ENCODE assay signal across 13 cellular contexts in genomic region chr18:44819944-44820510, GRCh38.
DNase-seq lines count a peak whose midpoint lies in the region; ATAC-seq and TF ChIP-seq lines count a peak whose summit lies in the region.
"Had no signal": no experiment of that assay in that cellular context is flagged by ENCODE, and none has a peak within 500 bp of the region (broad histone marks: within the 10 kb centered on the region; RNA-seq: fewer than 3 reads in every experiment).

No MANE protein-coding gene starts in this region.

- no peaks in the 10 kb centered on the region for H3K36me3 ChIP-seq in SK-N-SH (replicated peaks in 1 of 2; ENCODE audit: control insufficient read depth in 1 of 2, insufficient read depth in 2 of 2, low read length in 1 of 2)
- H3K36me3 ChIP-seq in neuronal stem cell (replicated peaks in 1 of 2; ENCODE audit: control insufficient read depth in 2 of 2, insufficient read depth in 2 of 2, low read length in 2 of 2): no peaks in the 10 kb centered on the region
- H3K36me3 ChIP-seq in osteoblast (ENCODE audit: insufficient read depth, low read length): no peaks in the 10 kb centered on the region
- H3K36me3 ChIP-seq in transverse colon: no peaks in the 10 kb centered on the region
- H3K36me3 ChIP-seq: neural progenitor cell had no signal

- no peak overlapping the region for H3K23ac ChIP-seq in neuronal stem cell (ENCODE audit: low read depth, low read length, poor library complexity)

- no peak for ATAC-seq in GM21723 (IDR thresholded peaks at IDR 0.05; ENCODE audit: unreplicated experiment)

- no peaks in the 10 kb centered on the region for H3K9me3 ChIP-seq in SK-N-SH
- no peaks in the 10 kb centered on the region for H3K9me3 ChIP-seq in neuronal stem cell (replicated peaks in 1 of 2; ENCODE audit: control insufficient read depth in 2 of 2, insufficient read depth in 1 of 2, low read depth in 1 of 2, low read length in 2 of 2)
- no peaks in the 10 kb centered on the region for H3K9me3 ChIP-seq in osteoblast (ENCODE audit: low read depth, low read length)
- H3K9me3 ChIP-seq in transverse colon: no peaks in the 10 kb centered on the region

- H4K20me1 ChIP-seq in SK-N-SH (ENCODE audit: insufficient read depth): no peaks in the 10 kb centered on the region
- H4K20me1 ChIP-seq in osteoblast (ENCODE audit: insufficient read depth, low read length): no peaks in the 10 kb centered on the region

- no peaks in the 10 kb centered on the region for H3K79me1 ChIP-seq in neuronal stem cell (ENCODE audit: low read depth, low read length)

- WGBS in SK-N-SH (ENCODE audit: low lambda C conversion rate): 100% methylated on average over 2 of the region's 6 CpGs
- no CpG with 5 or more reads among the region's 6 CpGs for WGBS in neuronal stem cell (ENCODE audit: extremely low coverage in 2 of 2, insufficient read length in 2 of 2, insufficient replicate concordance in 1 of 2), 2 donors
- 85 to 89% methylated on average over 3 to 5 of the region's 6 CpGs for WGBS in transverse colon (ENCODE audit: low coverage in 1 of 2), 2 donors

- no peak overlapping the region for H3K14ac ChIP-seq in neuronal stem cell (ENCODE audit: low read length)

- H4K8ac ChIP-seq in neuronal stem cell (ENCODE audit: low read depth, low read length): no peak overlapping the region

- DNase-seq in Daoy (ENCODE audit: low read depth) (peak; percentile 5), SK-N-SH (no peak), head of caudate nucleus (peak in 29 of 42 donors; percentile 9 to 70 (median 37)), neuronal stem cell (ENCODE audit: low spot score) (no peak), osteoblast (ENCODE audit: insufficient read length, low spot score, missing footprints) (no peak), transverse colon (no peak), OCI-M1 (lab: John Stamatoyannopoulos, UW) (no peak)
- DNase-seq: activated naive CD8-positive, alpha-beta T cell treated with anti-CD3 and anti-CD28 coated beads, Interleukin-2, amount 10 ng/mL, durations not matched to agents 7 days and 5 days; H9; NCI-H345; stimulated activated CD4-positive, alpha-beta T cell treated with anti-CD3 and anti-CD28 coated beads, Interleukin-15, amount 100 ng/mL, for 24 hours had no signal

- H3K4me2 ChIP-seq in SK-N-SH (no peak overlapping the region), neuronal stem cell (ENCODE audit: insufficient read depth, low read length, poor library complexity, severe bottlenecking) (no peak overlapping the region), osteoblast (ENCODE audit: insufficient read depth, low read length) (no peak overlapping the region)
- H3K4me2 ChIP-seq: neural progenitor cell had no signal

- H2AK5ac ChIP-seq in neuronal stem cell (ENCODE audit: low read depth, low read length): no peak overlapping the region

- H3K27ac ChIP-seq in SK-N-SH (ENCODE audit: low read depth in 2 of 2, low read length in 1 of 2) (no peak overlapping the region), neuronal stem cell (replicated peaks; ENCODE audit: low read length) (no peak overlapping the region), osteoblast (ENCODE audit: low read depth, low read length) (no peak overlapping the region), transverse colon (peak overlapping the region in 1 of 4 donors; percentile 56)
- H3K27ac ChIP-seq: neural progenitor cell had no signal

- TF ChIP-seq EP300 in SK-N-SH (IDR thresholded peaks at IDR 0.05; ENCODE audit: borderline replicate concordance in 1 of 2, low read depth in 1 of 2, low read length in 1 of 2) (no peak), transverse colon (IDR thresholded peaks at IDR 0.05; ENCODE audit: low read depth) (no peak)

- H3K9me2 ChIP-seq in SK-N-SH: no peaks in the 10 kb centered on the region

- H3K4me1 ChIP-seq in SK-N-SH (ENCODE audit: control insufficient read depth in 1 of 2, insufficient read depth in 2 of 2, low read depth in 1 of 2, low read length in 1 of 2) (peaks cover 5 to 12% of the 10 kb centered on the region in 2 experiments; a peak in 2 of 4 replicates), neuronal stem cell (ENCODE audit: control insufficient read depth in 2 of 2, insufficient read depth in 1 of 2, low read depth in 1 of 2, low read length in 2 of 2) (peaks cover 16 to 24% of the 10 kb centered on the region in 2 donors), osteoblast (ENCODE audit: insufficient read depth, low read length) (peaks cover 3% of the 10 kb centered on the region), transverse colon (peaks cover 15 to 35% (median 20%) of the 10 kb centered on the region in 4 donors)

- in situ Hi-C loops in transverse colon (cut with MboI; ENCODE audit: low pct_ligation_motif_present in 1 of 4, low pct_unique_long_range_greater_than_20kb in 1 of 4, low sequenced_read_pairs in 3 of 4): loop anchor here in 1 of 4 donors (25.0 kb wide), 1 partner anchor 133 kb away; the partner anchor contains the start of gene SETBP1

- TF ChIP-seq RAD21 in SK-N-SH (IDR thresholded peaks at IDR 0.05; ENCODE audit: low read length): no peak

- H2AFZ ChIP-seq in SK-N-SH (ENCODE audit: low read depth) (no peak overlapping the region), neuronal stem cell (ENCODE audit: low read length) (no peak overlapping the region), osteoblast (ENCODE audit: low read length) (no peak overlapping the region)
- H2AFZ ChIP-seq: neural progenitor cell had no signal

- H3K4ac ChIP-seq in neuronal stem cell (ENCODE audit: low read length): no peak overlapping the region

- peak overlapping the region; percentile 79 for H2BK12ac ChIP-seq in neuronal stem cell (ENCODE audit: low read length)

- peaks cover 6% of the 10 kb centered on the region for H3F3A ChIP-seq in SK-N-SH (replicated peaks; ENCODE audit: insufficient read depth)

- H3K18ac ChIP-seq in neuronal stem cell (ENCODE audit: low read length): peak overlapping the region; percentile 68

- H3K27me3 ChIP-seq in SK-N-SH (ENCODE audit: insufficient read depth): no peaks in the 10 kb centered on the region
- no peaks in the 10 kb centered on the region for H3K27me3 ChIP-seq in neuronal stem cell (ENCODE audit: control insufficient read depth in 3 of 3, insufficient read depth in 3 of 3, low read depth in 1 of 3, low read length in 3 of 3)
- H3K27me3 ChIP-seq in osteoblast (ENCODE audit: insufficient read depth, low read length): peaks cover 5% of the 10 kb centered on the region
- no peaks in the 10 kb centered on the region for H3K27me3 ChIP-seq in transverse colon
- H3K27me3 ChIP-seq: neural progenitor cell had no signal

- no peak overlapping the region for H2BK15ac ChIP-seq in neuronal stem cell (ENCODE audit: low read length)

- POLR2A ChIA-PET in SK-N-SH (lab: Yijun Ruan, JAX): no interaction called here

- no peak overlapping the region for H2BK5ac ChIP-seq in neuronal stem cell (ENCODE audit: low read length)

- no peak for TF ChIP-seq CTCF in SK-N-SH (IDR thresholded peaks at IDR 0.05)
- TF ChIP-seq CTCF in osteoblast (IDR thresholded peaks at IDR 0.05; ENCODE audit: extremely low read depth, low read depth, low read length): no peak
- no peak for TF ChIP-seq CTCF in transverse colon (IDR thresholded peaks at IDR 0.05)

- H3K79me2 ChIP-seq in SK-N-SH (ENCODE audit: insufficient read depth): no peaks in the 10 kb centered on the region
- H3K79me2 ChIP-seq in osteoblast (ENCODE audit: insufficient read depth, low read length): no peaks in the 10 kb centered on the region

- H3K4me3 ChIP-seq in SK-N-SH (ENCODE audit: low read depth in 2 of 2, low read length in 1 of 2): no peak overlapping the region
- H3K4me3 ChIP-seq in neuronal stem cell (ENCODE audit: low read length in 2 of 2): no peak overlapping the region
- H3K4me3 ChIP-seq in osteoblast (ENCODE audit: insufficient read depth, low read length): no peak overlapping the region
- H3K4me3 ChIP-seq in transverse colon: no peak overlapping the region
- H3K4me3 ChIP-seq: neural progenitor cell had no signal

- H3K9ac ChIP-seq in SK-N-SH (no peak overlapping the region), neuronal stem cell (ENCODE audit: low read depth, low read length, poor library complexity) (no peak overlapping the region)
- H3K9ac ChIP-seq: neural progenitor cell had no signal

- intact Hi-C loops in head of caudate nucleus (cut with DNase I): no loop called here
- intact Hi-C loops in transverse colon (cut with DNase I; ENCODE audit: low total_unique reads): loop anchor here (5.0 kb wide), 1 partner anchor 548 kb away; no protein-coding TSS in a partner anchor

- H4K91ac ChIP-seq in neuronal stem cell (ENCODE audit: low read depth, low read length, poor library complexity): no peak overlapping the region

- CTCF ChIA-PET in SK-N-SH (lab: Yijun Ruan, JAX): no interaction called here

- no peak for TF ChIP-seq POLR2A in transverse colon (IDR thresholded peaks at IDR 0.05)

- H2BK120ac ChIP-seq in neuronal stem cell (ENCODE audit: low read depth, low read length): no peak overlapping the region

TF ChIP-seq in SK-N-SH, 30 proteins besides CTCF, POLR2A, EP300 and RAD21:
- TF ChIP-seq ZBTB33 (IDR thresholded peaks at IDR 0.05; ENCODE audit: borderline replicate concordance, low read depth) (peak; percentile 46; the same call in 1 of the 2 replicates), TAF1 (IDR thresholded peaks at IDR 0.05; ENCODE audit: borderline replicate concordance, low read depth, low read length) (no peak), USF1 (IDR thresholded peaks at IDR 0.05; ENCODE audit: borderline replicate concordance, low read depth) (peak; percentile 35; the same call in 1 of the 2 replicates)

Comparison
In these comparisons a context has a peak if more than half of its experiments do, and no peak if none do; other contexts are left out.
1. DNase-seq: peak in Daoy (single experiment) and head of caudate nucleus (29 of 42); none in SK-N-SH (single experiment), neuronal stem cell (single experiment), osteoblast (single experiment), transverse colon (single experiment) and OCI-M1 (single experiment).